ENCODE assay signal across 8 cellular contexts in the genomic region with DNA sequence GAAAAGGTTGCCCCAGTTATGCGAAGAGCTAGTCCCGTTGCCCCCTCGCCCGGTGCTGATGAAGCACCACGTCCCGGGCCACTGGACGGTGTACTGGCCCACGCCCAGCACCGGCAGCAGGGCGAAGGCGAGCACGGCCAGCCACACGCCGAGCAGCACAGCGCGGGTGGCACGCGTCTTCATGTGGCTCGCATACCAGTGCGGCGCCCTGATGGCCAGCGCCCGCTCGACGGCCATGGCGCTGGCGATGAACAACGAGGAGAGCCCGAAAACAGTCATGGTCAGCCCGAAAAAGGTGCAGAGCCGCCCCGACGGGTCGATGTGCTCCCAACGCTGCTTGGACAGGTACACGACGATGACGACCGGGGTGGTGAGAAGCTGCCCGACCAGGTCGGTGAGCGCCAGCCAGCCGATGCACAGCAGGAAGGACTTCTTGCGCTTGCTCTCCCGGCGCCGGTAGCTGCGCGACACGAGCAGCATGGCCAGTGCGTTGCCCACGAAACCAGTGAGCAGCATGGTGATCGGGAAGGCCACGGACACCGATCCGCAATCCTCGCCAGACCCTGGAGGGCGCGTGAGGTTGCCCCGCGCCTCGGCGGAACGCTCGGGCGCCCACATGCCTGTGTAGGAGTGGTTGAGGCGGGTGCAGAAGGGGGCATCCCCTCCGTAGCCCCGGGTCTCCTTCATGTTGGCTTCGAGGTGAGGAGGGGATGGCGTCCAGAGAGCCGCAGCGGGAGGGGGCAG. TPM values are rescaled to one million over a fixed set of nuclear protein-coding genes. Genes with fewer than 3 reads are reported as not detected.
DNase-seq lines count a peak whose midpoint lies in the region; ATAC-seq, FAIRE-seq and TF ChIP-seq lines count a peak whose summit lies in the region.

No MANE protein-coding gene starts in this region.

- H4K20me1 ChIP-seq in SK-N-SH (ENCODE audit: insufficient read depth): no peaks in the 10 kb centered on the region

- no peaks in the 10 kb centered on the region for H3K9me2 ChIP-seq in SK-N-SH

- no peak overlapping the region for H3K27ac ChIP-seq in A549
- H3K27ac ChIP-seq in SK-N-SH (ENCODE audit: low read depth in 2 of 2, low read length in 1 of 2): no peak overlapping the region
- no peak overlapping the region for H3K27ac ChIP-seq in vagina

- H3K27me3 ChIP-seq in SK-N-SH (ENCODE audit: insufficient read depth) (no peaks in the 10 kb centered on the region), vagina (no peaks in the 10 kb centered on the region)

- DNase-seq in A549 (ENCODE audit: low read depth in 1 of 2, low spot score in 1 of 2) (no peak), SK-N-SH (peak; percentile 75), mesothelial cell of epicardium (ENCODE audit: low spot score in 2 of 2, unreplicated experiment in 2 of 2) (no peak), vagina (ENCODE audit: extremely low spot score in 2 of 2) (no peak), A172 (ENCODE audit: low spot score) (no peak), NCI-H2081 treated with DMSO at 0.1 percent for 48 hours (lab: John Stamatoyannopoulos, UW) (no peak)
- peak in 1 of 3 experiments; percentile 5 for DNase-seq in effector memory CD8-positive, alpha-beta T cell

- H3F3A ChIP-seq in SK-N-SH (replicated peaks; ENCODE audit: insufficient read depth): peaks cover 28% of the 10 kb centered on the region

- peak overlapping the region; percentile 77 to 83 for H3K4me3 Mint-ChIP-seq in effector memory CD8-positive, alpha-beta T cell
- H3K4me3 Mint-ChIP-seq in mesothelial cell of epicardium: peak overlapping the region; percentile 72

- peak overlapping the region; percentile 46; the same call in 1 of the 2 replicates for H3K9ac ChIP-seq in SK-N-SH

- H3K4me3 ChIP-seq in A549: peak overlapping the region; percentile 38
- peak overlapping the region; percentile 53 to 70 for H3K4me3 ChIP-seq in SK-N-SH (ENCODE audit: low read depth in 2 of 2, low read length in 1 of 2)
- H3K4me3 ChIP-seq in vagina: peak overlapping the region; percentile 38 to 62

- peaks cover 9% of the 10 kb centered on the region for H3K36me3 Mint-ChIP-seq in effector memory CD8-positive, alpha-beta T cell (ENCODE audit: insufficient read depth)
- no peaks in the 10 kb centered on the region for H3K36me3 Mint-ChIP-seq in mesothelial cell of epicardium

- H3K4me2 ChIP-seq in A549: peak overlapping the region; percentile 83
- H3K4me2 ChIP-seq in SK-N-SH: peak overlapping the region; percentile 82

- CTCF ChIA-PET in A549 (lab: Yijun Ruan, JAX): interaction anchor here (2.0 kb wide), 1 partner anchor 361 kb away, joined by 4 read pairs; no protein-coding TSS in a partner anchor
- CTCF ChIA-PET in SK-N-SH (lab: Yijun Ruan, JAX): interaction anchor here (1.1 to 7.1 kb wide), 5 partner anchors 28 to 519 kb away, joined by 4 to 87 read pairs (median 5); partner anchors contain the start of gene ZRANB2

- H3K36me3 ChIP-seq in SK-N-SH (replicated peaks in 1 of 2; ENCODE audit: control insufficient read depth in 1 of 2, insufficient read depth in 2 of 2, low read length in 1 of 2) (no peaks in the 10 kb centered on the region), vagina (no peaks in the 10 kb centered on the region)

- peak overlapping the region; percentile 79; the same call in 1 of the 2 replicates for H2AFZ ChIP-seq in SK-N-SH (ENCODE audit: low read depth)

- no peak for TF ChIP-seq RAD21 in A549 (conservative IDR thresholded peaks at IDR 0.05 in 1 of 2, IDR thresholded peaks at IDR 0.05 in 1 of 2)
- TF ChIP-seq RAD21 in SK-N-SH (IDR thresholded peaks at IDR 0.05; ENCODE audit: low read length): no peak

- no peak for TF ChIP-seq EP300 in A549 (IDR thresholded peaks at IDR 0.05)
- no peak for TF ChIP-seq EP300 in SK-N-SH (IDR thresholded peaks at IDR 0.05; ENCODE audit: borderline replicate concordance in 1 of 2, low read depth in 1 of 2, low read length in 1 of 2)

- peaks cover 33 to 52% of the 10 kb centered on the region in 2 donors for H3K27me3 Mint-ChIP-seq in effector memory CD8-positive, alpha-beta T cell
- H3K27me3 Mint-ChIP-seq in mesothelial cell of epicardium (ENCODE audit: low read depth): peaks cover 65% of the 10 kb centered on the region

- no peaks in the 10 kb centered on the region for H3K9me3 Mint-ChIP-seq in effector memory CD8-positive, alpha-beta T cell
- H3K9me3 Mint-ChIP-seq in mesothelial cell of epicardium: no peaks in the 10 kb centered on the region

- H3K27ac Mint-ChIP-seq in effector memory CD8-positive, alpha-beta T cell: peak overlapping the region in 1 of 2 donors; percentile 35
- no peak overlapping the region for H3K27ac Mint-ChIP-seq in mesothelial cell of epicardium

- 15% methylated on average over 13 of the region's 73 CpGs for WGBS in A549 (ENCODE audit: missing lambda C conversion rate)
- WGBS in SK-N-SH (ENCODE audit: low lambda C conversion rate): 2% methylated on average over 13 of the region's 73 CpGs

- peaks cover 15 to 23% of the 10 kb centered on the region in 2 donors for H3K4me1 Mint-ChIP-seq in effector memory CD8-positive, alpha-beta T cell (ENCODE audit: low read depth in 2 of 2)
- H3K4me1 Mint-ChIP-seq in mesothelial cell of epicardium: peaks cover 8% of the 10 kb centered on the region

- H3K4me1 ChIP-seq in A549 (no peaks in the 10 kb centered on the region; the same call in 2 of the 3 replicates), SK-N-SH (ENCODE audit: control insufficient read depth in 1 of 2, insufficient read depth in 2 of 2, low read depth in 1 of 2, low read length in 1 of 2) (peaks cover 7 to 11% of the 10 kb centered on the region in 2 experiments; a peak in 2 of 4 replicates), vagina (peaks cover 15% of the 10 kb centered on the region)

- TF ChIP-seq POLR2A in A549 (IDR thresholded peaks at IDR 0.05; ENCODE audit: low read length): no peak
- TF ChIP-seq POLR2A in vagina (IDR thresholded peaks at IDR 0.05): no peak

- intact Hi-C loops in vagina (cut with DNase I): no loop called here

- H3K9me3 ChIP-seq in A549: no peaks in the 10 kb centered on the region
- no peaks in the 10 kb centered on the region for H3K9me3 ChIP-seq in SK-N-SH
- no peaks in the 10 kb centered on the region for H3K9me3 ChIP-seq in vagina

- ATAC-seq in A549: peak; percentile 3 to 44; a peak in 3 of 6 replicates
- ATAC-seq in GM19025 (IDR thresholded peaks at IDR 0.05; ENCODE audit: low read depth, unreplicated experiment): peak; percentile 29
- peak; percentile 47 for ATAC-seq in effector memory CD8-positive, alpha-beta T cell (replicated peaks)

- POLR2A ChIA-PET in A549 (lab: Yijun Ruan, JAX): no interaction called here
- POLR2A ChIA-PET in SK-N-SH (lab: Yijun Ruan, JAX): interaction anchor here (1.2 kb wide), 1 partner anchor 28 kb away, joined by 3 read pairs; no protein-coding TSS in a partner anchor

- H3K79me2 ChIP-seq in SK-N-SH (ENCODE audit: insufficient read depth): no peaks in the 10 kb centered on the region

- TF ChIP-seq CTCF in A549 (IDR thresholded peaks at IDR 0.05) (no peak), SK-N-SH (IDR thresholded peaks at IDR 0.05) (no peak), mesothelial cell of epicardium (IDR thresholded peaks at IDR 0.05; ENCODE audit: unreplicated experiment) (no peak), vagina (IDR thresholded peaks at IDR 0.05) (no peak)

- no peak for FAIRE-seq in A549 (lab: Jason Lieb, UNC)

TF ChIP-seq in SK-N-SH, 30 proteins besides CTCF, POLR2A, EP300 and RAD21:
- TF ChIP-seq MXI1 (IDR thresholded peaks at IDR 0.05; ENCODE audit: low read depth, low read length): peak; percentile 33; the same call in 1 of the 2 replicates
- TF ChIP-seq USF2 (IDR thresholded peaks at IDR 0.05; ENCODE audit: borderline replicate concordance, low read depth, low read length): no peak

RNA-seq across cellular contexts. Expression of gene PTGER3, which starts 0.6 kb away (rescaled TPM):
- polyA plus RNA-seq in A549 (2011; rRNA removed): not detected in 2 replicates
- not detected in 2 replicates for polyA plus RNA-seq in A549 (2012; cell fraction: cytosol; rRNA removed)
- polyA plus RNA-seq in A549 (2012; cell fraction: nucleus; rRNA removed): not detected in 2 replicates
- not detected in 3 replicates for polyA plus RNA-seq in A549 (2017; fragmentation: RNase III; extraction: RNeasy Plus Mini Kit Qiagen cat#74134 plus additional on column Dnase treatment)
- polyA minus RNA-seq in A549 (2011; rRNA and poly(A)+ RNA removed): not detected in 2 replicates
- polyA plus RNA-seq in SK-N-SH (2012; rRNA removed): 1.3 and 1.9 TPM in 2 replicates
- 1.4 and 2.1 TPM in 2 replicates for polyA plus RNA-seq in SK-N-SH (2012; cell fraction: cytosol; rRNA removed)
- polyA plus RNA-seq in SK-N-SH (2012; cell fraction: nucleus; rRNA removed): 1.4 and 2.0 TPM in 2 replicates
- total RNA-seq in mesothelial cell of epicardium: 0.29 to 0.59 TPM (median 0.54 TPM) in 3 replicates
- total RNA-seq in vagina: 17.7 TPM
- not detected in 2 replicates for total RNA-seq in A172 (2014; rRNA removed; shearing (Covaris generic))

RNA-seq across cellular contexts. Expression of gene ZRANB2, which starts 33.8 kb away (rescaled TPM):
- polyA plus RNA-seq in A549 (2011; rRNA removed): 50.4 and 87.6 TPM in 2 replicates
- 9.5 and 11.4 TPM in 2 replicates for polyA plus RNA-seq in A549 (2012; cell fraction: cytosol; rRNA removed)
- 9.3 and 16.8 TPM in 2 replicates for polyA plus RNA-seq in A549 (2012; cell fraction: nucleus; rRNA removed)
- polyA plus RNA-seq in A549 (2017; fragmentation: RNase III; extraction: RNeasy Plus Mini Kit Qiagen cat#74134 plus additional on column Dnase treatment): 41.7 to 50.0 TPM (median 47.9 TPM) in 3 replicates
- polyA minus RNA-seq in A549 (2011; rRNA and poly(A)+ RNA removed): 17.2 and 18.8 TPM in 2 replicates
- 45.2 and 69.2 TPM in 2 replicates for polyA plus RNA-seq in SK-N-SH (2012; rRNA removed)
- polyA plus RNA-seq in SK-N-SH (2012; cell fraction: cytosol; rRNA removed): 34.2 and 45.2 TPM in 2 replicates
- 85.3 and 249 TPM in 2 replicates for polyA plus RNA-seq in SK-N-SH (2012; cell fraction: nucleus; rRNA removed)
- total RNA-seq in mesothelial cell of epicardium: 146 to 159 TPM (median 148 TPM) in 3 replicates
- total RNA-seq in vagina: 59.7 TPM
- total RNA-seq in A172 (2014; rRNA removed; shearing (Covaris generic)): 32.0 and 34.6 TPM in 2 replicates

Comparison
In these comparisons a context has a peak if more than half of its experiments do, and no peak if none do; other contexts are left out.
1. RNA of gene PTGER3, which starts 0.6 kb away (total RNA-seq): 17.7 TPM in vagina (single experiment); 0.29 to 0.59 TPM in mesothelial cell of epicardium and not detected in A172; every median in the first group is over 10 times any median in the second.
2. Peak in every context shown above with its lines, with median percentiles within 50 percentile points of each other: ATAC-seq and H3K4me3 ChIP-seq.